In the genomic region with DNA sequence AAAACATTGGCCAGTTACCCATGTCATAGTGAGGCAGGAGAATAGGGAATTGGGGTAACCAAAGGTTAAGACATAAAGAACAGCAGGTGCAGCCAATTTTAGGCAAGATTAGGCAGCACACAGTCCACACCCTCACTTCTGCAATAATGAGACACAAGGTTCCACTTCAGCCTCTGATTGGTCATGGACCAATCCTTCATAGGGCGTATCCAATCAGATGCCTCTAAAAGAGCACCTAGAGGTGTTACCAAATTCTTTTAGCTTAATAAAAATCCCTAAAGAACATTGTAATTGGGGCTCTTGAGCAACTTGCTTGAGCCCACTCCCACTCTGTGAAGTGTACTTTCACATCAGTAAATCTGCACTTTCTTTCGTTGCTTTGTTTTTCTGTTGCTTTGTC, we compare ENCODE assay signal across 34 cellular contexts.
"Had no signal": no experiment of that assay in that cellular context is flagged by ENCODE, and none has a peak within 500 bp of the region (broad histone marks: within the 10 kb centered on the region; RNA-seq: fewer than 3 reads in every experiment).

No MANE protein-coding gene starts in this region.

- ATAC-seq: activated CD8-positive, alpha-beta T cell treated with anti-CD3 and anti-CD28 coated beads for 36 hours; activated naive CD4-positive, alpha-beta T cell treated with anti-CD3 and anti-CD28 coated beads, Interleukin-2, amount 50 U/mL, for 72 hours; activated T-cell treated with anti-CD3 and anti-CD28 coated beads, Interleukin-2, amount 50 U/mL, for 4 hours; activated T-cell treated with anti-CD3 and anti-CD28 coated beads, Interleukin-2, amount 50 U/mL, for 72 hours; activated T-helper 17 cell treated with anti-CD3 and anti-CD28 coated beads, Interleukin-2, amount 50 U/mL, for 72 hours; body of pancreas had no signal

- H3K4me1 ChIP-seq: adrenal gland, body of pancreas, breast epithelium had no signal

- H3K9me3 ChIP-seq: adrenal gland, body of pancreas had no signal

- FAIRE-seq: astrocyte, colon, TTC549 had no signal

- DNase-seq: activated B cell treated with CpG ODN at 0.5 μM for 24 hours; activated CD4-positive, alpha-beta memory T cell treated with anti-CD3 and anti-CD28 coated beads for 36 hours; activated CD4-positive, alpha-beta T cell treated with anti-CD3 and anti-CD28 coated beads for 4 hours; activated CD4-positive, alpha-beta T cell treated with anti-CD3 and anti-CD28 coated beads, Interleukin-2, amount 10 ng/mL, durations not matched to agents 24 days and 14 days; activated CD4-positive, alpha-beta T cell treated with anti-CD3 and anti-CD28 coated beads, Interleukin-2, amount 50 U/mL, for 1 hour; activated CD4-positive, alpha-beta T cell treated with anti-CD3 and anti-CD28 coated beads, Interleukin-2, amount 50 U/mL, for 4 hours; activated CD4-positive, CD25-positive, alpha-beta regulatory T cell treated with anti-CD3 and anti-CD28 coated beads, Interleukin-2, amount 50 U/mL, for 72 hours; activated CD8-positive, alpha-beta memory T cell treated with anti-CD3 and anti-CD28 coated beads, Interleukin-2, amount 50 U/mL, for 4 hours; activated CD8-positive, alpha-beta T cell treated with anti-CD3 and anti-CD28 coated beads for 36 hours; activated effector memory CD4-positive, alpha-beta T cell treated with anti-CD3 and anti-CD28 coated beads, Interleukin-2, amount 50 U/mL, for 16 hours; activated gamma-delta T cell treated with Interleukin-2 at 50 U/mL for 16 hours; activated naive CD4-positive, alpha-beta T cell; activated naive CD4-positive, alpha-beta T cell treated with anti-CD3 and anti-CD28 coated beads for 36 hours; activated naive CD4-positive, alpha-beta T cell treated with anti-CD3 and anti-CD28 coated beads, Interleukin-2, amount 50 U/mL, for 16 hours; activated naive CD8-positive, alpha-beta T cell treated with anti-CD3 and anti-CD28 coated beads for 36 hours; activated T-cell treated with anti-CD3 and anti-CD28 coated beads for 4 hours; activated T-cell treated with anti-CD3 and anti-CD28 coated beads, Interleukin-2, amount 50 U/mL, for 1 hour; activated T-cell treated with anti-CD3 and anti-CD28 coated beads, Interleukin-2, amount 50 U/mL, for 4 hours; activated T-cell treated with anti-CD3 and anti-CD28 coated beads, Interleukin-2, amount 50 U/mL, for 72 hours; adrenal gland; amniotic stem cell; aorta; body of pancreas; brain microvascular endothelial cell; central memory CD4-positive, alpha-beta T cell; T-helper 2 cell; T-helper 9 cell had no signal

- H3K4me3 ChIP-seq: adrenal gland, body of pancreas, breast epithelium had no signal

- H3K27me3 ChIP-seq: adrenal gland, body of pancreas, brain microvascular endothelial cell had no signal

- H3K36me3 ChIP-seq: adrenal gland, brain microvascular endothelial cell, breast epithelium had no signal

- H3K27ac ChIP-seq: adrenal gland, body of pancreas, brain microvascular endothelial cell, breast epithelium, VCaP had no signal
